ENCODE assay signal across 13 cellular contexts in genomic region chr14:64718762-64719161, GRCh38. TPM values are rescaled to one million over a fixed set of nuclear protein-coding genes. Genes with fewer than 3 reads are reported as not detected.
DNase-seq lines count a peak whose midpoint lies in the region; ATAC-seq, FAIRE-seq and TF ChIP-seq lines count a peak whose summit lies in the region.
"Had no signal": no experiment of that assay in that cellular context is flagged by ENCODE, and none has a peak within 500 bp of the region (broad histone marks: within the 10 kb centered on the region; RNA-seq: fewer than 3 reads in every experiment).

No MANE protein-coding gene starts in this region.

- H3K27ac ChIP-seq in GM23338 (ENCODE audit: low read depth) (peak overlapping the region; percentile 2; the same call in 1 of the 2 replicates), ascending aorta (peak overlapping the region; percentile 89 to 96), keratinocyte (ENCODE audit: control insufficient read depth, insufficient read depth, low read length) (peak overlapping the region; percentile 90)
- no peak overlapping the region for H3K27ac ChIP-seq in CD8-positive, alpha-beta T cell (ENCODE audit: low read depth, low read length)

- FAIRE-seq in keratinocyte (lab: Jason Lieb, UNC): no peak

- H3K9me3 Mint-ChIP-seq in GM23338: peaks cover 10% of the 10 kb centered on the region
- H3K9me3 Mint-ChIP-seq in stimulated activated effector memory CD8-positive, alpha-beta T cell treated with anti-CD3 and anti-CD28 coated beads, Interleukin-12 subunit alpha, Interleukin-12 subunit beta, amount 100 ng/mL, for 72 hours: peaks cover 3% of the 10 kb centered on the region
- peaks cover 8% of the 10 kb centered on the region for H3K9me3 Mint-ChIP-seq in CD8-positive, alpha-beta T cell

- H3K9me1 ChIP-seq in keratinocyte (ENCODE audit: control insufficient read depth, extremely low read depth, insufficient read depth, low read length): no peaks in the 10 kb centered on the region

- ATAC-seq in GM23338 (no peak), GM21825 (IDR thresholded peaks at IDR 0.05; ENCODE audit: unreplicated experiment) (no peak), HG03354 (IDR thresholded peaks at IDR 0.05; ENCODE audit: poor library complexity, severe bottlenecking, unreplicated experiment) (no peak)
- no peak for ATAC-seq in stimulated activated effector memory CD8-positive, alpha-beta T cell treated with anti-CD3 and anti-CD28 coated beads, Interleukin-12 subunit alpha, Interleukin-12 subunit beta, amount 100 ng/mL, for 72 hours
- no peak for ATAC-seq in CD8-positive, alpha-beta T cell
- ATAC-seq: SK-N-SH treated with all-trans-retinoic acid at 6 μM for 48 hours had no signal

- H3K9me3 ChIP-seq in ascending aorta: peaks cover 0 to 3% of the 10 kb centered on the region in 2 donors
- no peaks in the 10 kb centered on the region for H3K9me3 ChIP-seq in keratinocyte (ENCODE audit: control insufficient read depth, low read depth, low read length)
- H3K9me3 ChIP-seq in CD8-positive, alpha-beta T cell (ENCODE audit: low read length): no peaks in the 10 kb centered on the region

- H4K20me1 ChIP-seq in GM23338 (replicated peaks; ENCODE audit: insufficient read depth): peaks cover 27% of the 10 kb centered on the region
- H4K20me1 ChIP-seq in keratinocyte (ENCODE audit: control insufficient read depth, extremely low read depth, insufficient read depth, low read length): no peaks in the 10 kb centered on the region

- H3K27me3 ChIP-seq in GM23338 (ENCODE audit: insufficient read depth) (peaks cover 3% of the 10 kb centered on the region; the same call in 1 of the 2 replicates), ascending aorta (no peaks in the 10 kb centered on the region), keratinocyte (ENCODE audit: control insufficient read depth, extremely low read depth, insufficient read depth, low read length) (no peaks in the 10 kb centered on the region)
- H3K27me3 ChIP-seq in CD8-positive, alpha-beta T cell (ENCODE audit: insufficient read depth, low read length): no peaks in the 10 kb centered on the region

- H3K36me3 Mint-ChIP-seq in GM23338 (ENCODE audit: low read depth): peaks cover 37% of the 10 kb centered on the region
- peaks cover 7% of the 10 kb centered on the region for H3K36me3 Mint-ChIP-seq in stimulated activated effector memory CD8-positive, alpha-beta T cell treated with anti-CD3 and anti-CD28 coated beads, Interleukin-12 subunit alpha, Interleukin-12 subunit beta, amount 100 ng/mL, for 72 hours
- no peaks in the 10 kb centered on the region for H3K36me3 Mint-ChIP-seq in CD8-positive, alpha-beta T cell

- H3K36me3 ChIP-seq in GM23338 (ENCODE audit: insufficient read depth) (peaks cover 5% of the 10 kb centered on the region; the same call in 1 of the 2 replicates), ascending aorta (no peaks in the 10 kb centered on the region), keratinocyte (ENCODE audit: control insufficient read depth in 2 of 2, extremely low read depth in 1 of 2, insufficient read depth in 2 of 2, low read length in 2 of 2) (peaks cover 4 to 34% of the 10 kb centered on the region in 2 experiments)
- no peaks in the 10 kb centered on the region for H3K36me3 ChIP-seq in CD8-positive, alpha-beta T cell (ENCODE audit: insufficient read depth, low read length)

- H3K9ac ChIP-seq in keratinocyte (ENCODE audit: control insufficient read depth, extremely low read depth, insufficient read depth, low read length): no peak overlapping the region

- intact Hi-C loops in ascending aorta (cut with DNase I): loop anchor here (5.0 kb wide), 1 partner anchor 36 kb away; no protein-coding TSS in a partner anchor
- intact Hi-C loops in CD8-positive, alpha-beta T cell (cut with DNase I, micrococcal nuclease): loop anchor here in 1 of 2 experiments (5.0 kb wide), 1 partner anchor 39 kb away; no protein-coding TSS in a partner anchor

- dilution Hi-C loops in keratinocyte (cut with MboI; ENCODE audit: extremely low pct_ligation_motif_present, low sequenced_read_pairs): no loop called here

- peaks cover 31% of the 10 kb centered on the region for H3F3A ChIP-seq in GM23338 (replicated peaks; ENCODE audit: low read depth)

- peak overlapping the region; percentile 52; the same call in 1 of the 2 replicates for H3K4me3 ChIP-seq in GM23338
- peak overlapping the region in 1 of 2 donors; percentile 2 for H3K4me3 ChIP-seq in ascending aorta
- no peak overlapping the region for H3K4me3 ChIP-seq in keratinocyte (ENCODE audit: control insufficient read depth in 2 of 3, extremely low read depth in 1 of 3, insufficient read depth in 2 of 3, low read depth in 1 of 3, low read length in 3 of 3)
- H3K4me3 ChIP-seq in CD8-positive, alpha-beta T cell (ENCODE audit: low read depth, low read length): no peak overlapping the region

- H3K27me3 Mint-ChIP-seq in GM23338 (ENCODE audit: insufficient read depth, low read depth, poor library complexity): peaks cover 21% of the 10 kb centered on the region
- H3K27me3 Mint-ChIP-seq in CD8-positive, alpha-beta T cell (ENCODE audit: low read depth): peaks cover 6% of the 10 kb centered on the region

- CTCF ChIA-PET in CD8-positive, alpha-beta T cell (lab: Charles Lee): no interaction called here

- peak overlapping the region; percentile 19; the same call in 1 of the 2 replicates for H3K27ac Mint-ChIP-seq in GM23338
- peak overlapping the region; percentile 89 for H3K27ac Mint-ChIP-seq in stimulated activated effector memory CD8-positive, alpha-beta T cell treated with anti-CD3 and anti-CD28 coated beads, Interleukin-12 subunit alpha, Interleukin-12 subunit beta, amount 100 ng/mL, for 72 hours
- H3K27ac Mint-ChIP-seq in CD8-positive, alpha-beta T cell: no peak overlapping the region

- peaks cover 87% of the 10 kb centered on the region for H3K4me1 ChIP-seq in GM23338 (ENCODE audit: insufficient read depth)
- peaks cover 24 to 87% of the 10 kb centered on the region in 2 donors for H3K4me1 ChIP-seq in ascending aorta
- peaks cover 95% of the 10 kb centered on the region for H3K4me1 ChIP-seq in keratinocyte (ENCODE audit: control insufficient read depth, extremely low read depth, insufficient read depth, low read length)
- peaks cover 24% of the 10 kb centered on the region for H3K4me1 ChIP-seq in CD8-positive, alpha-beta T cell (ENCODE audit: insufficient read depth, low read length)

- peak overlapping the region; percentile 70 for H3K4me2 ChIP-seq in GM23338
- H3K4me2 ChIP-seq in keratinocyte (ENCODE audit: control insufficient read depth, extremely low read depth, insufficient read depth, low read depth, low read length): no peak overlapping the region

- peaks cover 90% of the 10 kb centered on the region for H3K4me1 Mint-ChIP-seq in GM23338
- H3K4me1 Mint-ChIP-seq in stimulated activated effector memory CD8-positive, alpha-beta T cell treated with anti-CD3 and anti-CD28 coated beads, Interleukin-12 subunit alpha, Interleukin-12 subunit beta, amount 100 ng/mL, for 72 hours: peaks cover 98% of the 10 kb centered on the region
- peaks cover 28% of the 10 kb centered on the region for H3K4me1 Mint-ChIP-seq in CD8-positive, alpha-beta T cell (ENCODE audit: low read depth)

- POLR2A ChIA-PET in CD8-positive, alpha-beta T cell (lab: Charles Lee): no interaction called here

- DNase-seq in GM23338 (ENCODE audit: low spot score): no peak
- peak in 1 of 2 donors; percentile 70 for DNase-seq in ascending aorta (ENCODE audit: low spot score in 2 of 2)
- DNase-seq in keratinocyte (ENCODE audit: low read depth, low spot score): no peak
- no peak for DNase-seq in stimulated activated effector memory CD8-positive, alpha-beta T cell treated with anti-CD3 and anti-CD28 coated beads, Interleukin-12 subunit alpha, Interleukin-12 subunit beta, amount 100 ng/mL, for 72 hours (ENCODE audit: low spot score in 2 of 2)
- no peak for DNase-seq in HPDE6-E6E7 (ENCODE audit: extremely low spot score)
- no peak for DNase-seq in CD8-positive, alpha-beta T cell
- DNase-seq: AML-193, cortex of kidney, DND-41 had no signal

- H3K79me2 ChIP-seq in GM23338 (replicated peaks; ENCODE audit: insufficient read depth): peaks cover 89% of the 10 kb centered on the region
- H3K79me2 ChIP-seq in keratinocyte (ENCODE audit: control insufficient read depth, insufficient read depth, low read length): peaks cover 91% of the 10 kb centered on the region

- H3K9me2 ChIP-seq in GM23338 (ENCODE audit: insufficient read depth): no peaks in the 10 kb centered on the region

- H2AFZ ChIP-seq in GM23338 (no peak overlapping the region), keratinocyte (ENCODE audit: control insufficient read depth, low read length) (no peak overlapping the region)

- peak overlapping the region; percentile 32; the same call in 1 of the 3 replicates for H3K4me3 Mint-ChIP-seq in GM23338
- no peak overlapping the region for H3K4me3 Mint-ChIP-seq in stimulated activated effector memory CD8-positive, alpha-beta T cell treated with anti-CD3 and anti-CD28 coated beads, Interleukin-12 subunit alpha, Interleukin-12 subunit beta, amount 100 ng/mL, for 72 hours
- H3K4me3 Mint-ChIP-seq in CD8-positive, alpha-beta T cell: no peak overlapping the region
- H3K4me3 Mint-ChIP-seq: neural crest cell had no signal

- TF ChIP-seq CTCF in GM23338 (conservative IDR thresholded peaks at IDR 0.05; ENCODE audit: low read depth in 2 of 2): peak in 1 of 2 experiments; percentile 33; a peak in 2 of 4 replicates
- TF ChIP-seq CTCF in ascending aorta (IDR thresholded peaks at IDR 0.05): no peak
- TF ChIP-seq CTCF in keratinocyte (optimal IDR thresholded peaks at IDR 0.05 in 1 of 3, IDR thresholded peaks at IDR 0.05 in 1 of 3, conservative IDR thresholded peaks at IDR 0.05 in 1 of 3; ENCODE audit: extremely low read depth in 1 of 3, insufficient read depth in 2 of 3, low read length in 3 of 3): no peak
- TF ChIP-seq CTCF in CD8-positive, alpha-beta T cell (IDR thresholded peaks at IDR 0.05): no peak

TF ChIP-seq in GM23338, 12 proteins besides CTCF, POLR2A, EP300 and RAD21 (continues in another document):
- no peak for TF ChIP-seq STAT1 (IDR thresholded peaks at IDR 0.05; ENCODE audit: unreplicated experiment)

RNA-seq across cellular contexts. Expression of gene PLEKHG3, which starts 14.5 kb away (rescaled TPM):
- 83.1 and 83.9 TPM in 2 replicates for total RNA-seq in GM23338 (2014; rRNA removed; shearing (Covaris generic))
- 23.0 and 30.8 TPM in 2 replicates for polyA plus RNA-seq in GM23338 (2016; fragmentation: Nextera tagmentation; extraction: Ambion mirVana)
- 134 TPM for total RNA-seq in ascending aorta
- 71.0 to 89.1 TPM (median 73.2 TPM) in 3 replicates for polyA plus RNA-seq in keratinocyte
- polyA plus RNA-seq in keratinocyte (2011; ENCODE audit: low read depth): 19.7 TPM
- 49.2 and 65.2 TPM in 2 replicates for polyA plus RNA-seq in keratinocyte (2011; cell fraction: cytosol; rRNA removed)
- polyA plus RNA-seq in keratinocyte (2011; cell fraction: nucleus; rRNA removed): 171 and 186 TPM in 2 replicates
- polyA plus RNA-seq in keratinocyte (2012; ENCODE audit: low replicate concordance): 36.9 and 94.1 TPM in 2 replicates
- polyA minus RNA-seq in keratinocyte: 96.2 to 104 TPM (median 102 TPM) in 3 replicates
- polyA minus RNA-seq in keratinocyte (2011; cell fraction: cytosol; rRNA and poly(A)+ RNA removed): 107 TPM
- polyA minus RNA-seq in keratinocyte (2011; cell fraction: nucleus; rRNA and poly(A)+ RNA removed): 103 and 143 TPM in 2 replicates
- total RNA-seq in CD8-positive, alpha-beta T cell: 1 to 10 TPM; 2.5 to 2.7 TPM

Comparison
In these comparisons a context has a peak if more than half of its experiments do, and no peak if none do; other contexts are left out.
1. RNA of gene PLEKHG3, which starts 14.5 kb away (total RNA-seq): 134 TPM in ascending aorta (single experiment) and 83.1 to 83.9 TPM in GM23338; 2.5 to 2.7 TPM in CD8-positive, alpha-beta T cell; every median in the first group is over 10 times any median in the second.